In genomic region chr6:2669067-2669710, GRCh38 we compare ENCODE assay signal across 17 cellular contexts.
DNase-seq lines count a peak whose midpoint lies in the region; ATAC-seq and TF ChIP-seq lines count a peak whose summit lies in the region.
"Had no signal": no experiment of that assay in that cellular context is flagged by ENCODE, and none has a peak within 500 bp of the region (broad histone marks: within the 10 kb centered on the region; RNA-seq: fewer than 3 reads in every experiment).

No MANE protein-coding gene starts in this region.

- no peak overlapping the region for H2AK5ac ChIP-seq in mesenchymal stem cell (ENCODE audit: low read length, severe bottlenecking)

- no peaks in the 10 kb centered on the region for H3K36me3 ChIP-seq in thoracic aorta
- no peaks in the 10 kb centered on the region for H3K36me3 ChIP-seq in mesenchymal stem cell (ENCODE audit: control insufficient read depth in 1 of 2, insufficient read depth in 2 of 2, low read depth in 1 of 2, low read length in 2 of 2)
- H3K36me3 ChIP-seq: BLaER1 treated with 17β-estradiol and CSF1 and Interleukin-3, amounts not matched to agents 10 nM and 100 nM had no signal

- H3K79me1 ChIP-seq in mesenchymal stem cell (replicated peaks; ENCODE audit: low read length, poor library complexity, severe bottlenecking), result no peaks in the 10 kb centered on the region

- no peak overlapping the region for H3K9ac ChIP-seq in mesenchymal stem cell (ENCODE audit: low read length)
- H3K9ac ChIP-seq: BLaER1 treated with 17β-estradiol and CSF1 and Interleukin-3, amounts not matched to agents 10 nM and 100 nM had no signal

- H2BK12ac ChIP-seq in mesenchymal stem cell (ENCODE audit: low read length in 2 of 2), result no peak overlapping the region

- H3K18ac ChIP-seq in mesenchymal stem cell (ENCODE audit: low read depth in 1 of 2, low read length in 2 of 2), result no peak overlapping the region

- H3K27ac ChIP-seq in thoracic aorta (no peak overlapping the region), mesenchymal stem cell (ENCODE audit: low read length, poor library complexity, severe bottlenecking) (no peak overlapping the region)
- H3K27ac ChIP-seq: BLaER1 treated with 17β-estradiol and CSF1 and Interleukin-3, amounts not matched to agents 10 nM and 100 nM; HL-60 had no signal

- H4K91ac ChIP-seq in mesenchymal stem cell (ENCODE audit: low read length), result no peak overlapping the region

- H3K27me3 ChIP-seq in thoracic aorta (replicated peaks; ENCODE audit: insufficient read depth), result no peaks in the 10 kb centered on the region
- no peaks in the 10 kb centered on the region for H3K27me3 ChIP-seq in mesenchymal stem cell (ENCODE audit: control insufficient read depth in 1 of 2, insufficient read depth in 1 of 2, low read length in 2 of 2)
- H3K27me3 ChIP-seq: BLaER1 treated with 17β-estradiol and CSF1 and Interleukin-3, amounts not matched to agents 10 nM and 100 nM had no signal

- H3K4me3 ChIP-seq in astrocyte of the cerebellum (ENCODE audit: low read depth, low read length) (no peak overlapping the region), thoracic aorta (peak overlapping the region; percentile 4), mesenchymal stem cell (ENCODE audit: insufficient read depth in 1 of 2, low read depth in 1 of 2, low read length in 2 of 2) (no peak overlapping the region), foreskin fibroblast (ENCODE audit: low read depth in 1 of 2, low read length in 2 of 2) (no peak overlapping the region)
- H3K4me3 ChIP-seq: BLaER1 treated with 17β-estradiol and CSF1 and Interleukin-3, amounts not matched to agents 10 nM and 100 nM had no signal

- no peak overlapping the region for H2BK5ac ChIP-seq in mesenchymal stem cell (ENCODE audit: low read depth, low read length, poor library complexity, severe bottlenecking)

- no peaks in the 10 kb centered on the region for H3K9me3 ChIP-seq in thoracic aorta
- no peaks in the 10 kb centered on the region for H3K9me3 ChIP-seq in mesenchymal stem cell (ENCODE audit: control insufficient read depth, low read length)
- H3K9me3 ChIP-seq: BLaER1 treated with 17β-estradiol and CSF1 and Interleukin-3, amounts not matched to agents 10 nM and 100 nM had no signal

- no peak overlapping the region for H3K14ac ChIP-seq in mesenchymal stem cell (ENCODE audit: low read length in 2 of 2)

- H3K23ac ChIP-seq in mesenchymal stem cell (ENCODE audit: low read length in 2 of 2), result no peak overlapping the region

- H3K4me2 ChIP-seq in mesenchymal stem cell (ENCODE audit: low read length, poor library complexity, severe bottlenecking), result no peak overlapping the region
- H3K4me2 ChIP-seq: BLaER1 treated with 17β-estradiol and CSF1 and Interleukin-3, amounts not matched to agents 10 nM and 100 nM had no signal

- TF ChIP-seq CTCF in astrocyte of the cerebellum (IDR thresholded peaks at IDR 0.05; ENCODE audit: low read depth, low read length, missing control alignments) (no peak), thoracic aorta (IDR thresholded peaks at IDR 0.05) (no peak), foreskin fibroblast (IDR thresholded peaks at IDR 0.05; ENCODE audit: low read depth, low read length) (no peak)

- ATAC-seq in thoracic aorta (ENCODE audit: insufficient number of reproducible peaks, low FRiP score, low read depth) (no peak), HG02759 (IDR thresholded peaks at IDR 0.05; ENCODE audit: unreplicated experiment) (no peak)

- no peak overlapping the region for H2AFZ ChIP-seq in mesenchymal stem cell (ENCODE audit: low read depth, low read length)

- in situ Hi-C loops in astrocyte of the cerebellum (cut with HindIII; ENCODE audit: low sequenced_read_pairs), result no loop called here

- H3K4me1 ChIP-seq in thoracic aorta (ENCODE audit: control insufficient read depth in 1 of 2, low read depth in 2 of 2) (peaks cover 5 to 22% of the 10 kb centered on the region in 2 donors), mesenchymal stem cell (ENCODE audit: control insufficient read depth, insufficient read depth, low read depth, low read length) (no peaks in the 10 kb centered on the region)

- 79% methylated on average over 8 of the region's 12 CpGs for WGBS in mesenchymal stem cell

- no peak overlapping the region for H3K4ac ChIP-seq in mesenchymal stem cell (ENCODE audit: low read depth in 1 of 2, low read length in 2 of 2)

- no peak overlapping the region for H2BK120ac ChIP-seq in mesenchymal stem cell (ENCODE audit: low read depth, low read length)

- H4K8ac ChIP-seq in mesenchymal stem cell (ENCODE audit: low read length), result no peak overlapping the region

- DNase-seq in EH (ENCODE audit: low read depth) (peak; percentile 6), astrocyte of the cerebellum (ENCODE audit: low read depth) (peak; percentile 48), myocyte (ENCODE audit: low read depth) (peak; percentile 82), thoracic aorta (ENCODE audit: low spot score) (no peak), mesenchymal stem cell (no peak), DMS 273 treated with DMSO at 0.1 percent for 48 hours (lab: John Stamatoyannopoulos, UW) (no peak), foreskin fibroblast (no peak)
- DNase-seq: ACHN; Calu3; CD4-positive, CD25-positive, alpha-beta regulatory T cell; DMS153; DND-41; HCEC 1CT; HFFc6 had no signal

- no peak overlapping the region for H2BK15ac ChIP-seq in mesenchymal stem cell (ENCODE audit: low read depth, poor library complexity, severe bottlenecking)

Comparison
In these comparisons a context has a peak if more than half of its experiments do, and no peak if none do; other contexts are left out.
1. DNase-seq: peak in EH (single experiment), astrocyte of the cerebellum (single experiment) and myocyte (single experiment); none in thoracic aorta (single experiment), mesenchymal stem cell (single experiment), DMS 273 treated with DMSO at 0.1 percent for 48 hours (single experiment) and foreskin fibroblast (0 of 2).